Comparison of ENCODE assay signal across 22 cellular contexts in genomic region chr14:56290195-56290594, GRCh38.
"Had no signal": no experiment of that assay in that cellular context is flagged by ENCODE, and none has a peak within 500 bp of the region (broad histone marks: within the 10 kb centered on the region; RNA-seq: fewer than 3 reads in every experiment).

No MANE protein-coding gene starts in this region.

- FAIRE-seq: islet of Langerhans, keratinocyte, kidney had no signal

- H3K4me1 Mint-ChIP-seq: memory B cell had no signal

- DNase-seq: hippocampal formation, hypothalamus, immature natural killer cell, islet precursor cell, kidney, kidney glomerular epithelial cell, left cardiac atrium, left colon, left ventricle myocardium inferior, left ventricle myocardium superior, lower lobe of right lung, mammary epithelial cell, mesenchymal stem cell, mesendoderm, midbrain, mucosa of descending colon had no signal

- H3K27ac Mint-ChIP-seq: immature natural killer cell, memory B cell, mesothelial cell of epicardium had no signal

- H3K9me3 Mint-ChIP-seq: immature natural killer cell, memory B cell, mesothelial cell of epicardium had no signal

- H3K4me3 Mint-ChIP-seq: immature natural killer cell, memory B cell, mesothelial cell of epicardium had no signal

- ATAC-seq: left cardiac atrium, left colon, left lobe of liver, left lung, left ventricle myocardium superior, lower lobe of right lung, mucosa of descending colon had no signal
